23 cellular contexts compared by ENCODE assay signal in genomic region chr10:51289519-51289918, GRCh38.
"Had no signal": no experiment of that assay in that cellular context is flagged by ENCODE, and none has a peak within 500 bp of the region (broad histone marks: within the 10 kb centered on the region; RNA-seq: fewer than 3 reads in every experiment).

No MANE protein-coding gene starts in this region.

- H3K9me3 ChIP-seq: colonic mucosa, esophagus muscularis mucosa, esophagus squamous epithelium, gastrocnemius medialis, gastroesophageal sphincter had no signal

- DNase-seq: colonic mucosa; cortex of kidney; dermis blood vessel endothelial cell; dorsolateral prefrontal cortex; effector CD4-positive, alpha-beta T cell; effector CD8-positive, alpha-beta T cell; effector memory CD4-positive, alpha-beta T cell; effector memory CD8-positive, alpha-beta T cell; endodermal cell; erythroblast; esophagus squamous epithelium; foreskin fibroblast; foreskin keratinocyte; foreskin melanocyte; gastrocnemius medialis; glutamatergic neuron; head of caudate nucleus; heart left ventricle; heart right ventricle had no signal

- H3K4me3 ChIP-seq: colonic mucosa, coronary artery, dorsolateral prefrontal cortex, esophagus muscularis mucosa, esophagus squamous epithelium, gastrocnemius medialis, gastroesophageal sphincter, heart left ventricle, heart right ventricle had no signal

- H3K36me3 ChIP-seq: colonic mucosa, esophagus muscularis mucosa, esophagus squamous epithelium, gastrocnemius medialis, gastroesophageal sphincter, heart left ventricle, heart right ventricle had no signal

- H3K4me1 ChIP-seq: colonic mucosa, esophagus muscularis mucosa, esophagus squamous epithelium, foreskin keratinocyte, gastroesophageal sphincter had no signal

- H3K27ac ChIP-seq: colonic mucosa, coronary artery, dorsolateral prefrontal cortex, epithelial cell of prostate, esophagus muscularis mucosa, esophagus squamous epithelium, foreskin keratinocyte, gastrocnemius medialis, gastroesophageal sphincter, heart left ventricle, heart right ventricle had no signal
